In genomic region chr2:166613226-166613625, GRCh38 we compare ENCODE assay signal across 15 cellular contexts.
"Had no signal": no experiment of that assay in that cellular context is flagged by ENCODE, and none has a peak within 500 bp of the region (broad histone marks: within the 10 kb centered on the region; RNA-seq: fewer than 3 reads in every experiment).

No MANE protein-coding gene starts in this region.

- DNase-seq: KBM-7, MV-4-11, NCI-H1048, NCI-H1105, NCI-H1436 treated with DMSO at 0.1 percent for 48 hours, NCI-H1694, NCI-H187 treated with DMSO at 0.1 percent for 48 hours, NCI-H2107, NCI-H2227 treated with DMSO at 0.1 percent for 48 hours, NCI-H524, NCI-H526 treated with DMSO at 0.1 percent for 48 hours, NCI-H748 treated with DMSO at 0.1 percent for 48 hours, SHP77, SJCRH30, T-cell had no signal

- ATAC-seq: T-cell had no signal
